9 cellular contexts compared by ENCODE assay signal in the genomic region with DNA sequence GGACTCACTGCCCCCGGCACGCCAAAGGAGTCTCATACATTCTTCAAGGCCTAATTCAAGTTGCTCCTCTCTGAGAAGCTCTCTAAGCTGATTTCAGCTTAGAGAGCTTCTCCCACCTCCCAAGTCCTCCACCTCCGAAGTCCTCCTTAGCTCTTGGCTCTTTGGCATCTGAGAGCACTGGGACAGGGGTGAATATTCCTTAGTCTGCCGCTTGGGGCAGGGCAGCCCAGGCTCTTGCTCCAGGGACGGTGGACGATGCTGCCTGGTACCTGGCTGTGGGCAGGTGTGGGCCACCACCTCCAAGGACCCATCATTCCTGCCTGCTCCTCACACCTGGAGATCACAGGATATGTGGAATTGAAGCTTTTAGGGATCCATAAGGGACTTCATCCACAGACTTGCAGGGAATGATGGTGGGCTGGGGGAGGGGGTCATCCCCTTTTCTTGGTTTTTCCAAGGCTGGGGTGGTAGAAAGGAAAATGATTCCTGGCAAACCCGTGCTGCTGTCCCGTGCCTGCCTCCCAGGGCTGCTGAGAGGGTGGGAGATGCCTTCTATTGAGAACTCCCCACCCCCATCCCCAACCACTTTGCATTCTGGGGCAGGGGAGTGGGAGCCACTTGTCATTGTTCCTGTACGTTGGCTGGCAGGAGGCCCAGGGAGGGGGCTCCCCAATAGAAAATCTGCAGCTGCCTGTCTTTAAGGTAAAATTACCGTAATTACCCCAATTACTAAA. TPM values are rescaled to one million over a fixed set of nuclear protein-coding genes. Genes with fewer than 3 reads are reported as not detected.
DNase-seq lines count a peak whose midpoint lies in the region; ATAC-seq, FAIRE-seq and TF ChIP-seq lines count a peak whose summit lies in the region.
"Had no signal": no experiment of that assay in that cellular context is flagged by ENCODE, and none has a peak within 500 bp of the region (broad histone marks: within the 10 kb centered on the region; RNA-seq: fewer than 3 reads in every experiment).

No MANE protein-coding gene starts in this region.

- H3K27me3 ChIP-seq in Panc1 (ENCODE audit: control insufficient read depth, insufficient read depth, low read length): no peaks in the 10 kb centered on the region; the same call in 1 of the 2 replicates
- H3K27me3 ChIP-seq in GM12878 (replicated peaks in 1 of 2; ENCODE audit: control insufficient read depth in 2 of 2, insufficient read depth in 2 of 2, low read length in 1 of 2): peaks cover 0 to 2% of the 10 kb centered on the region in 2 experiments; a peak in 3 of 4 replicates
- no peaks in the 10 kb centered on the region for H3K27me3 ChIP-seq in testis

- no peaks in the 10 kb centered on the region for H4K20me1 ChIP-seq in GM12878 (ENCODE audit: control insufficient read depth, insufficient read depth)

- H2AFZ ChIP-seq in GM12878 (ENCODE audit: control insufficient read depth, low read depth, low read length): no peak overlapping the region

- in situ Hi-C loops in Panc1 (cut with HindIII; ENCODE audit: low pct_unique_long_range_greater_than_20kb, low sequenced_read_pairs) (no loop called here), GM12878 (cut with MboI) (no loop called here)

- H3K27ac ChIP-seq in Panc1 (ENCODE audit: low read length) (no peak overlapping the region), GM12878 (ENCODE audit: control insufficient read depth, insufficient read depth) (no peak overlapping the region), testis (no peak overlapping the region)
- H3K27ac ChIP-seq: epithelial cell of prostate had no signal

- peak; percentile 52 for TF ChIP-seq RAD21 in GM12878 (IDR thresholded peaks at IDR 0.05; ENCODE audit: insufficient read depth, low read depth, low read length)

- TF ChIP-seq EP300 in GM12878 (IDR thresholded peaks at IDR 0.05; ENCODE audit: borderline replicate concordance in 1 of 2, control insufficient read depth in 1 of 2, low read depth in 2 of 2, low read length in 2 of 2): no peak

- H3K4me2 ChIP-seq in GM12878 (ENCODE audit: control insufficient read depth, insufficient read depth): no peak overlapping the region

- no peaks in the 10 kb centered on the region for H3K36me3 ChIP-seq in Panc1 (ENCODE audit: control insufficient read depth, insufficient read depth, low read length)
- no peaks in the 10 kb centered on the region for H3K36me3 ChIP-seq in GM12878 (ENCODE audit: control insufficient read depth in 2 of 2, insufficient read depth in 2 of 2, low read length in 1 of 2)
- H3K36me3 ChIP-seq in testis (ENCODE audit: low read depth, missing control alignments): no peaks in the 10 kb centered on the region

- CTCF ChIA-PET in HEK293T (lab: Yijun Ruan, JAX): interaction anchor here (0.5 to 3.0 kb wide), 18 partner anchors 9 to 131 kb away, joined by 3 to 21 read pairs (median 3); no protein-coding TSS in a partner anchor
- CTCF ChIA-PET in Panc1 (lab: Charles Lee): interaction anchor here (0.6 to 0.8 kb wide), 5 partner anchors 48 to 219 kb away, joined by 3 to 4 read pairs (median 3); partner anchors contain the start of gene ACTR5
- CTCF ChIA-PET in GM12878 (lab: Yijun Ruan, JAX): interaction anchor here (0.7 to 3.1 kb wide), 15 partner anchors 9 to 424 kb away, joined by 3 to 20 read pairs (median 3); partner anchors contain the start of gene ACTR5

- H3K79me2 ChIP-seq in GM12878 (ENCODE audit: control insufficient read depth, insufficient read depth, low read length): no peaks in the 10 kb centered on the region

- DNase-seq in COLO829 (ENCODE audit: low spot score) (peak; percentile 36), HEK293T (ENCODE audit: extremely low spot score) (peak; percentile 72), Panc1 (ENCODE audit: low read depth, low spot score) (no peak), GM12878 (ENCODE audit: low read depth, low spot score) (no peak), left colon (peak in 1 of 2 donors; percentile 16), testis (no peak)

- WGBS in GM12878 (ENCODE audit: insufficient coverage, insufficient replicate concordance, low lambda C conversion rate, missing lambda C conversion rate): under 1% methylated on average over 10 of the region's 10 CpGs
- 29 to 34% methylated on average over 8 to 10 of the region's 10 CpGs for WGBS in testis, 2 donors

- TF ChIP-seq POLR2A in GM12878 (IDR thresholded peaks at IDR 0.05; ENCODE audit: low read depth, low read length) (no peak), testis (IDR thresholded peaks at IDR 0.05) (no peak)

- RAD21 ChIA-PET in GM12878 (lab: Charles Lee; ENCODE audit: unreplicated experiment): interaction anchor here (0.6 kb wide), 1 partner anchor 93 kb away, joined by 3 read pairs; no protein-coding TSS in a partner anchor

- SMC1A ChIA-PET in GM12878 (lab: Charles Lee; ENCODE audit: uncharacterized antibody, unreplicated experiment): interaction anchor here (0.8 kb wide), 1 partner anchor 1901 kb away, joined by 4 read pairs; no protein-coding TSS in a partner anchor

- POLR2A ChIA-PET in HEK293T (lab: Yijun Ruan, JAX) (interaction anchor here (0.7 to 1.5 kb wide), 3 partner anchors 14 to 90 kb away, joined by 3 to 6 read pairs (median 3); partner anchors contain the start of gene SLC32A1), Panc1 (lab: Charles Lee) (no interaction called here), GM12878 (lab: Charles Lee) (no interaction called here)

- TF ChIP-seq CTCF in Panc1 (IDR thresholded peaks at IDR 0.05) (peak; percentile 91), GM12878 (IDR thresholded peaks at IDR 0.05 in 2 of 3, conservative IDR thresholded peaks at IDR 0.05 in 1 of 3; ENCODE audit: control insufficient read depth in 2 of 3, extremely low read depth in 1 of 3, insufficient read depth in 1 of 3, low read depth in 3 of 3, low read length in 3 of 3) (peak; percentile 64 to 78 (median 77)), testis (IDR thresholded peaks at IDR 0.05) (peak in 2 of 3 experiments; percentile 43 to 49)

- no TSS peak for BruUV-seq in Panc1 (replicated peaks; lab: Mats Ljungman, UMichigan)
- no TSS peak for BruUV-seq in GM12878 (replicated peaks; lab: Mats Ljungman, UMichigan)

- intact Hi-C loops in Panc1 (cut with micrococcal nuclease; ENCODE audit: unreplicated experiment): no loop called here
- intact Hi-C loops in GM12878 (cut with micrococcal nuclease; ENCODE audit: unreplicated experiment): no loop called here
- intact Hi-C loops in left colon (cut with DNase I, micrococcal nuclease): loop anchor here in 1 of 2 donors (10.0 kb wide), 1 partner anchor 76 kb away; no protein-coding TSS in a partner anchor
- intact Hi-C loops in testis (cut with DNase I; ENCODE audit: low total_unique reads): no loop called here

- H3K9me3 ChIP-seq in Panc1 (ENCODE audit: control insufficient read depth, insufficient read depth, low read depth, low read length) (no peaks in the 10 kb centered on the region), GM12878 (replicated peaks; ENCODE audit: control insufficient read depth, insufficient read depth, low read length) (no peaks in the 10 kb centered on the region), testis (no peaks in the 10 kb centered on the region)

- no peak overlapping the region for H3K9ac ChIP-seq in GM12878 (ENCODE audit: control insufficient read depth, insufficient read depth, low read length)

- ATAC-seq in Panc1: peak; percentile 96
- ATAC-seq in GM12878: peak; percentile 95
- peak; percentile 72 for ATAC-seq in left colon
- no peak for ATAC-seq in HG03045 (IDR thresholded peaks at IDR 0.05; ENCODE audit: unreplicated experiment)
- ATAC-seq in GM21737 (IDR thresholded peaks at IDR 0.05; ENCODE audit: unreplicated experiment): no peak

- no peaks in the 10 kb centered on the region for H3K4me1 ChIP-seq in Panc1 (ENCODE audit: control insufficient read depth, insufficient read depth, low read length)
- H3K4me1 ChIP-seq in GM12878 (ENCODE audit: control insufficient read depth, insufficient read depth, low read length): no peaks in the 10 kb centered on the region
- H3K4me1 ChIP-seq in testis: no peaks in the 10 kb centered on the region

- FAIRE-seq in GM12878 (lab: Jason Lieb, UNC): no peak

- no peak overlapping the region for H3K4me3 ChIP-seq in Panc1 (ENCODE audit: low read depth in 2 of 2, low read length in 2 of 2)
- no peak overlapping the region for H3K4me3 ChIP-seq in GM12878
- no peak overlapping the region for H3K4me3 ChIP-seq in testis

TF ChIP-seq in HEK293T, 16 proteins besides CTCF, POLR2A, EP300 and RAD21 (continues in another document):
- TF ChIP-seq BHLHE40 (IDR thresholded peaks at IDR 0.05; ENCODE audit: borderline replicate concordance) (no peak), ARNT (IDR thresholded peaks at IDR 0.05) (no peak), ELF4 (IDR thresholded peaks at IDR 0.05) (no peak), TARDBP (IDR thresholded peaks at IDR 0.05) (no peak), NFRKB (IDR thresholded peaks at IDR 0.05) (no peak), CTBP1 (IDR thresholded peaks at IDR 0.05; ENCODE audit: borderline replicate concordance) (no peak)

TF ChIP-seq in GM12878, 131 proteins besides CTCF, POLR2A, EP300 and RAD21:
- peak; percentile 6; the same call in 1 of the 2 replicates for TF ChIP-seq SMC3 (IDR thresholded peaks at IDR 0.05; ENCODE audit: borderline replicate concordance, low read length)
- TF ChIP-seq CREM (IDR thresholded peaks at IDR 0.05; ENCODE audit: low read depth): no peak

RNA-seq across cellular contexts. Expression of gene ARHGAP40, which starts 57.4 kb away (rescaled TPM):
- total RNA-seq in Panc1 (2021; ENCODE audit: unreplicated experiment) (0.18 TPM), GM12878 (2014; rRNA removed) (0.06 TPM in 1 of 2 replicates, not detected in the other), GM12878 (2014; rRNA removed; fragmentation: Illumina TruSeq; extraction: Trizol) (not detected in 2 replicates), GM12878 (2021) (not detected in 2 replicates), left colon (not detected), testis (1 to 10 TPM; 1.5 TPM)
- polyA plus RNA-seq in Panc1 (2012; ENCODE audit: insufficient read length): not detected
- not detected in 2 replicates for total RNA-seq in GM12878 (2013; cell fraction: nucleolus; rRNA removed)
- polyA plus RNA-seq in GM12878 (2011; ENCODE audit: low read depth): not detected
- polyA plus RNA-seq in GM12878 (2011; rRNA removed) (0.07 and 0.19 TPM in 2 replicates), GM12878 (2014; fragmentation: Illumina TruSeq; extraction: Trizol) (not detected in 2 replicates), GM12878 (2014; fragmentation: Nextera tagmentation; extraction: Ambion mirVana) (not detected), GM12878 (2014; rRNA removed) (not detected in 2 replicates), GM12878 (2016; fragmentation: Nextera tagmentation; extraction: Ambion mirVana) (not detected), testis (ENCODE audit: insufficient read depth, low read depth, low replicate concordance) (3.2 TPM)
- 0.07 TPM in 1 of 2 replicates, not detected in the other for polyA plus RNA-seq in GM12878 (2011; cell fraction: cytosol; rRNA removed)
- 0.13 TPM in 1 of 2 replicates, not detected in the other for polyA plus RNA-seq in GM12878 (2011; cell fraction: nucleus; rRNA removed)
- polyA plus RNA-seq in GM12878 (2012): not detected in 2 replicates
- not detected in 2 replicates for polyA minus RNA-seq in GM12878 (2011; rRNA and poly(A)+ RNA removed)
- not detected in 2 replicates for polyA minus RNA-seq in GM12878 (2011; cell fraction: cytosol; rRNA and poly(A)+ RNA removed)
- polyA minus RNA-seq in GM12878 (2011; cell fraction: nucleus; rRNA and poly(A)+ RNA removed): not detected in 2 replicates

Comparison
In these comparisons a context has a peak if more than half of its experiments do, and no peak if none do; other contexts are left out.
1. DNase-seq: peak in COLO829 (single experiment) and HEK293T (single experiment); none in Panc1 (single experiment), GM12878 (single experiment) and testis (single experiment).
2. ATAC-seq: peak in Panc1 (single experiment), GM12878 (single experiment) and left colon (single experiment); none in HG03045 (single experiment) and GM21737 (single experiment).
3. Peak in every context shown above with its lines, with median percentiles within 50 percentile points of each other: CTCF ChIP-seq.